Comparison of ENCODE assay signal across 1 cellular context in genomic region chr10:1149793-1150637, GRCh38.
TF ChIP-seq lines count a peak whose summit lies in the region.

No MANE protein-coding gene starts in this region.

TF ChIP-seq in K562, 482 proteins besides CTCF, POLR2A, EP300 and RAD21 (continued from another document and continues in another):
- TF ChIP-seq, protein P1, sequence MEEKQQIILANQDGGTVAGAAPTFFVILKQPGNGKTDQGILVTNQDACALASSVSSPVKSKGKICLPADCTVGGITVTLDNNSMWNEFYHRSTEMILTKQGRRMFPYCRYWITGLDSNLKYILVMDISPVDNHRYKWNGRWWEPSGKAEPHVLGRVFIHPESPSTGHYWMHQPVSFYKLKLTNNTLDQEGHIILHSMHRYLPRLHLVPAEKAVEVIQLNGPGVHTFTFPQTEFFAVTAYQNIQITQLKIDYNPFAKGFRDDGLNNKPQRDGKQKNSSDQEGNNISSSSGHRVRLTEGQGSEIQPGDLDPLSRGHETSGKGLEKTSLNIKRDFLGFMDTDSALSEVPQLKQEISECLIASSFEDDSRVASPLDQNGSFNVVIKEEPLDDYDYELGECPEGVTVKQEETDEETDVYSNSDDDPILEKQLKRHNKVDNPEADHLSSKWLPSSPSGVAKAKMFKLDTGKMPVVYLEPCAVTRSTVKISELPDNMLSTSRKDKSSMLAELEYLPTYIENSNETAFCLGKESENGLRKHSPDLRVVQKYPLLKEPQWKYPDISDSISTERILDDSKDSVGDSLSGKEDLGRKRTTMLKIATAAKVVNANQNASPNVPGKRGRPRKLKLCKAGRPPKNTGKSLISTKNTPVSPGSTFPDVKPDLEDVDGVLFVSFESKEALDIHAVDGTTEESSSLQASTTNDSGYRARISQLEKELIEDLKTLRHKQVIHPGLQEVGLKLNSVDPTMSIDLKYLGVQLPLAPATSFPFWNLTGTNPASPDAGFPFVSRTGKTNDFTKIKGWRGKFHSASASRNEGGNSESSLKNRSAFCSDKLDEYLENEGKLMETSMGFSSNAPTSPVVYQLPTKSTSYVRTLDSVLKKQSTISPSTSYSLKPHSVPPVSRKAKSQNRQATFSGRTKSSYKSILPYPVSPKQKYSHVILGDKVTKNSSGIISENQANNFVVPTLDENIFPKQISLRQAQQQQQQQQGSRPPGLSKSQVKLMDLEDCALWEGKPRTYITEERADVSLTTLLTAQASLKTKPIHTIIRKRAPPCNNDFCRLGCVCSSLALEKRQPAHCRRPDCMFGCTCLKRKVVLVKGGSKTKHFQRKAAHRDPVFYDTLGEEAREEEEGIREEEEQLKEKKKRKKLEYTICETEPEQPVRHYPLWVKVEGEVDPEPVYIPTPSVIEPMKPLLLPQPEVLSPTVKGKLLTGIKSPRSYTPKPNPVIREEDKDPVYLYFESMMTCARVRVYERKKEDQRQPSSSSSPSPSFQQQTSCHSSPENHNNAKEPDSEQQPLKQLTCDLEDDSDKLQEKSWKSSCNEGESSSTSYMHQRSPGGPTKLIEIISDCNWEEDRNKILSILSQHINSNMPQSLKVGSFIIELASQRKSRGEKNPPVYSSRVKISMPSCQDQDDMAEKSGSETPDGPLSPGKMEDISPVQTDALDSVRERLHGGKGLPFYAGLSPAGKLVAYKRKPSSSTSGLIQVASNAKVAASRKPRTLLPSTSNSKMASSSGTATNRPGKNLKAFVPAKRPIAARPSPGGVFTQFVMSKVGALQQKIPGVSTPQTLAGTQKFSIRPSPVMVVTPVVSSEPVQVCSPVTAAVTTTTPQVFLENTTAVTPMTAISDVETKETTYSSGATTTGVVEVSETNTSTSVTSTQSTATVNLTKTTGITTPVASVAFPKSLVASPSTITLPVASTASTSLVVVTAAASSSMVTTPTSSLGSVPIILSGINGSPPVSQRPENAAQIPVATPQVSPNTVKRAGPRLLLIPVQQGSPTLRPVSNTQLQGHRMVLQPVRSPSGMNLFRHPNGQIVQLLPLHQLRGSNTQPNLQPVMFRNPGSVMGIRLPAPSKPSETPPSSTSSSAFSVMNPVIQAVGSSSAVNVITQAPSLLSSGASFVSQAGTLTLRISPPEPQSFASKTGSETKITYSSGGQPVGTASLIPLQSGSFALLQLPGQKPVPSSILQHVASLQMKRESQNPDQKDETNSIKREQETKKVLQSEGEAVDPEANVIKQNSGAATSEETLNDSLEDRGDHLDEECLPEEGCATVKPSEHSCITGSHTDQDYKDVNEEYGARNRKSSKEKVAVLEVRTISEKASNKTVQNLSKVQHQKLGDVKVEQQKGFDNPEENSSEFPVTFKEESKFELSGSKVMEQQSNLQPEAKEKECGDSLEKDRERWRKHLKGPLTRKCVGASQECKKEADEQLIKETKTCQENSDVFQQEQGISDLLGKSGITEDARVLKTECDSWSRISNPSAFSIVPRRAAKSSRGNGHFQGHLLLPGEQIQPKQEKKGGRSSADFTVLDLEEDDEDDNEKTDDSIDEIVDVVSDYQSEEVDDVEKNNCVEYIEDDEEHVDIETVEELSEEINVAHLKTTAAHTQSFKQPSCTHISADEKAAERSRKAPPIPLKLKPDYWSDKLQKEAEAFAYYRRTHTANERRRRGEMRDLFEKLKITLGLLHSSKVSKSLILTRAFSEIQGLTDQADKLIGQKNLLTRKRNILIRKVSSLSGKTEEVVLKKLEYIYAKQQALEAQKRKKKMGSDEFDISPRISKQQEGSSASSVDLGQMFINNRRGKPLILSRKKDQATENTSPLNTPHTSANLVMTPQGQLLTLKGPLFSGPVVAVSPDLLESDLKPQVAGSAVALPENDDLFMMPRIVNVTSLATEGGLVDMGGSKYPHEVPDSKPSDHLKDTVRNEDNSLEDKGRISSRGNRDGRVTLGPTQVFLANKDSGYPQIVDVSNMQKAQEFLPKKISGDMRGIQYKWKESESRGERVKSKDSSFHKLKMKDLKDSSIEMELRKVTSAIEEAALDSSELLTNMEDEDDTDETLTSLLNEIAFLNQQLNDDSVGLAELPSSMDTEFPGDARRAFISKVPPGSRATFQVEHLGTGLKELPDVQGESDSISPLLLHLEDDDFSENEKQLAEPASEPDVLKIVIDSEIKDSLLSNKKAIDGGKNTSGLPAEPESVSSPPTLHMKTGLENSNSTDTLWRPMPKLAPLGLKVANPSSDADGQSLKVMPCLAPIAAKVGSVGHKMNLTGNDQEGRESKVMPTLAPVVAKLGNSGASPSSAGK (IDR thresholded peaks at IDR 0.05) = no peak; the same call in 1 of the 2 replicates
- TF ChIP-seq POLR2G (IDR thresholded peaks at IDR 0.05; ENCODE audit: low read depth, low read length) (0 out of 2 replicates have a peak, but pooled peaks have one; percentile 2), RCOR1 (IDR thresholded peaks at IDR 0.05; ENCODE audit: borderline replicate concordance in 1 of 2, low read depth in 2 of 2, low read length in 2 of 2) (peak in 1 of 2 experiments; percentile 60; a peak in 1 of 4 replicates), RFX1 (IDR thresholded peaks at IDR 0.05) (peak; percentile 90), NRF1 (conservative IDR thresholded peaks at IDR 0.05 in 1 of 2, IDR thresholded peaks at IDR 0.05 in 1 of 2) (peak in 1 of 2 experiments; percentile 15; a peak in 1 of 4 replicates), ARID1B (IDR thresholded peaks at IDR 0.05) (peak; percentile 27; the same call in 1 of the 2 replicates), PATZ1 (CRISPR knock-in tag; IDR thresholded peaks at IDR 0.05; ENCODE audit: borderline replicate concordance) (no peak), JUND (IDR thresholded peaks at IDR 0.05; ENCODE audit: borderline replicate concordance, low read depth, low read length) (peak; percentile 49; the same call in 1 of the 2 replicates), JUND (tag; IDR thresholded peaks at IDR 0.05; ENCODE audit: borderline replicate concordance, low read depth, low read length) (peak; percentile 44; the same call in 1 of the 3 replicates), ZBTB11 (CRISPR knock-in tag; IDR thresholded peaks at IDR 0.05) (peak in 1 of 3 experiments; percentile 89; a peak in 2 of 6 replicates), ZKSCAN1 (IDR thresholded peaks at IDR 0.05; ENCODE audit: low read depth, low read length) (no peak), CBFA2T3 (IDR thresholded peaks at IDR 0.05) (peak; percentile 40; the same call in 1 of the 2 replicates), MAFG (tag; conservative IDR thresholded peaks at IDR 0.05) (peak; percentile 90), TFAP4 (CRISPR knock-in tag; IDR thresholded peaks at IDR 0.05; ENCODE audit: borderline replicate concordance) (peak; percentile 84), HDAC2 (IDR thresholded peaks at IDR 0.05) (no peak), MAFK (IDR thresholded peaks at IDR 0.05; ENCODE audit: low read length) (peak; percentile 89), SIRT6 (IDR thresholded peaks at IDR 0.05; ENCODE audit: low read depth, low read length) (no peak), ZBTB40 (IDR thresholded peaks at IDR 0.05) (peak; percentile 74), ZBTB40 (CRISPR knock-in tag; IDR thresholded peaks at IDR 0.05) (no peak), GABPA (tag; conservative IDR thresholded peaks at IDR 0.05; ENCODE audit: low read depth) (peak; percentile 73)
- TF ChIP-seq, protein P2, sequence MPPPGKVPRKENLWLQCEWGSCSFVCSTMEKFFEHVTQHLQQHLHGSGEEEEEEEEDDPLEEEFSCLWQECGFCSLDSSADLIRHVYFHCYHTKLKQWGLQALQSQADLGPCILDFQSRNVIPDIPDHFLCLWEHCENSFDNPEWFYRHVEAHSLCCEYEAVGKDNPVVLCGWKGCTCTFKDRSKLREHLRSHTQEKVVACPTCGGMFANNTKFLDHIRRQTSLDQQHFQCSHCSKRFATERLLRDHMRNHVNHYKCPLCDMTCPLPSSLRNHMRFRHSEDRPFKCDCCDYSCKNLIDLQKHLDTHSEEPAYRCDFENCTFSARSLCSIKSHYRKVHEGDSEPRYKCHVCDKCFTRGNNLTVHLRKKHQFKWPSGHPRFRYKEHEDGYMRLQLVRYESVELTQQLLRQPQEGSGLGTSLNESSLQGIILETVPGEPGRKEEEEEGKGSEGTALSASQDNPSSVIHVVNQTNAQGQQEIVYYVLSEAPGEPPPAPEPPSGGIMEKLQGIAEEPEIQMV (tag; conservative IDR thresholded peaks at IDR 0.05; ENCODE audit: low read depth) = no peak
